Comparison of ENCODE assay signal across 8 cellular contexts in the genomic region with DNA sequence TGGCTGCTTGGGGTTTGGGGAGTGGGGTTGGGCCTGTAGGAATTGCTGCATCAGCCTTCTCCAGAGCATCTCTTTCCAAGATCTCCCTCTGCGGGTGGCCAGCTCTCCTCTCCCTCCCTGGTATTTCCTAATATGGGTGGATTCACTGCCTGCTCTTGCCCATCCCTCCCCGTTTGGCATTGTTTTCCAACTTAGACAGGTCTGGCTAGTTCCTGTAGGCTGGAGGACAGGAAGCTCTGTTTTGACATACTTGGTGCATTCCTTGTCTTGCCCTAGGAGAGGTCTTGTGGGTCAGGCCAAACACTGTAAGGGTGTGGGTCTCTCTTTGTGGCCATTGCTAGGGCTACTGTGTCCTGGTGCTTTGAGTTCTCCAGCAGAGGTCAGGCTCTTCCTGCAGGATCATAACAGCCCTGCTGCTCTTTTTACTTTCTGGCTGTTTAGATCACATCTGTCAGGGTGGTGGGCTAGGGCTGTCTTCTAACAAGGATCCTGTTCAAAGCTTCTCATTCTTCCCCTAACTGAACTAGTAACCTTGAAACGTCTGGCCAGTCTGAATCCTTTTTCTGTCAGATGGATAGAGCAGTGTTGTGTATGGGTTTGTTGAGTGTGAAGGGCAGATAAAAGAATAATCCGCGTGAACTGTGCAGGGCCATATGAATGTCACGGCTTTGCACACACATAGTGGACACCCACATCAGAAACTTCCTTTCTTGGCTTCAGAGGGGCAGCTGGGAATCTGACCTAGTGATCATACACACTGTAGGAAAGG. TPM values are rescaled to one million over a fixed set of nuclear protein-coding genes. Genes with fewer than 3 reads are reported as not detected.
A peak's percentile ranks its signal among the peaks of the same experiment; 100 is the strongest.
DNase-seq lines count a peak whose midpoint lies in the region; ATAC-seq and TF ChIP-seq lines count a peak whose summit lies in the region.

No MANE protein-coding gene starts in this region.

- H3K36me3 ChIP-seq in gastroesophageal sphincter: peaks cover 0 to 60% of the 10 kb centered on the region in 2 donors
- H3K36me3 ChIP-seq in ascending aorta: peaks cover 32 to 42% of the 10 kb centered on the region in 2 donors

- peaks cover 0 to 79% (median 14%) of the 10 kb centered on the region in 3 donors for H3K4me1 ChIP-seq in gastroesophageal sphincter
- H3K4me1 ChIP-seq in ascending aorta: peaks cover 8 to 9% of the 10 kb centered on the region in 2 donors

- no peak for TF ChIP-seq POLR2A in gastroesophageal sphincter (IDR thresholded peaks at IDR 0.05)

- H3K4me1 Mint-ChIP-seq in T-cell: peaks cover 10 to 17% (median 15%) of the 10 kb centered on the region in 3 donors
- peaks cover under 1% of the 10 kb centered on the region for H3K4me1 Mint-ChIP-seq in progenitor cell of endocrine pancreas (ENCODE audit: low read depth)

- TF ChIP-seq EP300 in gastroesophageal sphincter (IDR thresholded peaks at IDR 0.05): no peak

- H3K4me3 ChIP-seq in gastroesophageal sphincter (no peak overlapping the region), ascending aorta (no peak overlapping the region)

- peak; percentile 36 for DNase-seq in ELR (ENCODE audit: low read depth)
- DNase-seq in T-cell: no peak
- no peak for DNase-seq in progenitor cell of endocrine pancreas (ENCODE audit: low spot score, unreplicated experiment)
- no peak for DNase-seq in ascending aorta (ENCODE audit: low spot score in 2 of 2)
- DNase-seq in NCI-H2171 (lab: John Stamatoyannopoulos, UW): no peak

- H3K27ac Mint-ChIP-seq in T-cell (peak overlapping the region; percentile 48 to 69), progenitor cell of endocrine pancreas (peak overlapping the region; percentile 75)

- H3K9me3 Mint-ChIP-seq in T-cell (no peaks in the 10 kb centered on the region), progenitor cell of endocrine pancreas (ENCODE audit: low read depth) (no peaks in the 10 kb centered on the region)

- POLR2A ChIA-PET in T-cell (lab: Charles Lee): no interaction called here

- no peak overlapping the region for H3K4me3 Mint-ChIP-seq in T-cell
- no peak overlapping the region for H3K4me3 Mint-ChIP-seq in progenitor cell of endocrine pancreas (ENCODE audit: low read depth)

- peak in 3 of 4 experiments; percentile 54 to 84 (median 61) for TF ChIP-seq CTCF in gastroesophageal sphincter (IDR thresholded peaks at IDR 0.05)
- peak; percentile 23 for TF ChIP-seq CTCF in progenitor cell of endocrine pancreas (IDR thresholded peaks at IDR 0.05; ENCODE audit: unreplicated experiment)
- peak in 1 of 3 experiments; percentile 48 for TF ChIP-seq CTCF in ascending aorta (IDR thresholded peaks at IDR 0.05)

- WGBS in gastroesophageal sphincter (ENCODE audit: low coverage in 1 of 2), 2 donors: 10 to 28% methylated on average over 2 to 5 of the region's 6 CpGs

- H3K27me3 Mint-ChIP-seq in T-cell (no peaks in the 10 kb centered on the region), progenitor cell of endocrine pancreas (no peaks in the 10 kb centered on the region)

- H3K27me3 ChIP-seq in gastroesophageal sphincter (no peaks in the 10 kb centered on the region), ascending aorta (no peaks in the 10 kb centered on the region)

- H3K27ac ChIP-seq in gastroesophageal sphincter (peak overlapping the region; percentile 62 to 79 (median 76)), ascending aorta (no peak overlapping the region)

- CTCF ChIA-PET in T-cell (lab: Charles Lee): no interaction called here

- ATAC-seq in T-cell (replicated peaks in 1 of 4): no peak
- ATAC-seq in gastroesophageal sphincter: peak; percentile 93
- ATAC-seq in GM21526 (IDR thresholded peaks at IDR 0.05; ENCODE audit: low FRiP score, unreplicated experiment): no peak
- ATAC-seq in HG03025 (IDR thresholded peaks at IDR 0.05; ENCODE audit: low FRiP score, unreplicated experiment): no peak

- H3K36me3 Mint-ChIP-seq in T-cell (peaks cover 26% of the 10 kb centered on the region), progenitor cell of endocrine pancreas (ENCODE audit: insufficient read depth) (peaks cover 23% of the 10 kb centered on the region)

- H3K9me3 ChIP-seq in gastroesophageal sphincter (no peaks in the 10 kb centered on the region), ascending aorta (no peaks in the 10 kb centered on the region)

- intact Hi-C loops in ascending aorta (cut with DNase I): no loop called here

RNA-seq across cellular contexts. Expression of gene MICALL1, which starts 18.3 kb away (rescaled TPM):
- 10 to 100 TPM; 23.6 to 39.0 (median 34.3) TPM for total RNA-seq in T-cell
- 100 to 1,000 TPM in 1 of 4 donors, 10 to 100 TPM in 3; 46.9 to 132 (median 48.1) TPM for total RNA-seq in gastroesophageal sphincter
- 42.8 and 43.2 TPM in 2 replicates for total RNA-seq in progenitor cell of endocrine pancreas
- total RNA-seq in ascending aorta: 43.9 TPM

RNA-seq across cellular contexts. Expression of gene EIF3L, which starts 38.6 kb away (rescaled TPM):
- total RNA-seq in T-cell (100 to 1,000 TPM; 428 to 516 (median 483) TPM), gastroesophageal sphincter (100 to 1,000 TPM; 336 to 538 (median 412) TPM), progenitor cell of endocrine pancreas (725 and 736 TPM in 2 replicates), ascending aorta (256 TPM)

RNA-seq across cellular contexts. Expression of gene ANKRD54, which starts 43.7 kb away (rescaled TPM):
- 10 to 100 TPM; 19.9 to 29.7 (median 25.9) TPM for total RNA-seq in T-cell
- total RNA-seq in gastroesophageal sphincter: 10 to 100 TPM; 21.3 to 66.6 (median 40.9) TPM
- 23.7 and 24.2 TPM in 2 replicates for total RNA-seq in progenitor cell of endocrine pancreas
- total RNA-seq in ascending aorta: 61.8 TPM

Comparison
In these comparisons a context has a peak if more than half of its experiments do, and no peak if none do; other contexts are left out.
1. H3K27ac ChIP-seq: peak in gastroesophageal sphincter (4 of 4); none in ascending aorta (0 of 2).